8 cellular contexts compared by ENCODE assay signal in genomic region chr17:2337152-2337810, GRCh38. TPM values are rescaled to one million over a fixed set of nuclear protein-coding genes. Genes with fewer than 3 reads are reported as not detected.
A peak's percentile ranks its signal among the peaks of the same experiment; 100 is the strongest.
DNase-seq lines count a peak whose midpoint lies in the region; ATAC-seq and TF ChIP-seq lines count a peak whose summit lies in the region.

TSS of gene SGSM2 (plus strand) at chr17:2337501. CDS start at chr17:2337689, 188 bp downstream.

- no peaks in the 10 kb centered on the region for H3K9me3 ChIP-seq in left lung

- DNase-seq in C1 segment of cervical spinal cord (lab: John Stamatoyannopoulos, UW), result peak in 8 of 14 donors; percentile 23 to 58 (median 39)
- DNase-seq in NCI-H2171 treated with DMSO at 0.1 percent for 48 hours (lab: John Stamatoyannopoulos, UW), result peak; percentile 74
- DNase-seq in activated CD4-positive, alpha-beta T cell treated with anti-CD3 and anti-CD28 coated beads, Interleukin-2, amount 50 U/mL, for 1 hour, result peak; percentile 75
- peak; percentile 79 for DNase-seq in coronary artery (ENCODE audit: low spot score)
- DNase-seq in left lung, result peak; percentile 60 to 90
- peak; percentile 72 to 74 for DNase-seq in stimulated activated CD4-positive, alpha-beta T cell treated with anti-CD3 and anti-CD28 coated beads, Interleukin-2, amount 100 ng/mL, for 24 hours
- DNase-seq in DMS153 (lab: John Stamatoyannopoulos, UW), result no peak

- H3K36me3 ChIP-seq in left lung, result peaks cover 0 to 29% of the 10 kb centered on the region in 2 donors

- ATAC-seq in GM21447 (IDR thresholded peaks at IDR 0.05; ENCODE audit: unreplicated experiment), result peak; percentile 29
- ATAC-seq in left lung, result peak; percentile 69

- peaks cover 8 to 31% of the 10 kb centered on the region in 2 donors for H3K4me1 ChIP-seq in left lung

- intact Hi-C loops in left lung (cut with DNase I), result no loop called here

- no peak for TF ChIP-seq CTCF in coronary artery (IDR thresholded peaks at IDR 0.05)
- no peak for TF ChIP-seq CTCF in left lung (IDR thresholded peaks at IDR 0.05)

- H3K27me3 ChIP-seq in left lung, result no peaks in the 10 kb centered on the region

- H3K4me3 ChIP-seq in coronary artery (peak within 1 kb of the TSS; percentile 96), left lung (peak within 1 kb of the TSS; percentile 90 to 93)

- H3K27ac ChIP-seq in coronary artery (peak within 1 kb of the TSS; percentile 77 to 87), left lung (peak within 1 kb of the TSS; percentile 71 to 83)

RNA-seq across cellular contexts. Expression of gene SGSM2, which starts in this region (rescaled TPM):
- 10 to 100 TPM; 43.6 to 52.7 TPM for total RNA-seq in left lung
